Comparison of ENCODE assay signal across 15 cellular contexts in genomic region chr6:69162811-69163210, GRCh38.
"Had no signal": no experiment of that assay in that cellular context is flagged by ENCODE, and none has a peak within 500 bp of the region (broad histone marks: within the 10 kb centered on the region; RNA-seq: fewer than 3 reads in every experiment).

No MANE protein-coding gene starts in this region.

- H3K27ac ChIP-seq: esophagus muscularis mucosa, left lung, psoas muscle, upper lobe of left lung had no signal

- H3K27ac Mint-ChIP-seq: activated naive CD4-positive, alpha-beta T cell treated with anti-CD3 and anti-CD28 coated beads, Interleukin-2, amount 10 ng/mL, durations not matched to agents 7 days and 5 days; nephron; stimulated activated naive CD8-positive, alpha-beta T cell treated with anti-CD3 and anti-CD28 coated beads, Interleukin-15, Interleukin-2, amounts not matched to agents 100 ng/mL and 50 ng/mL, for 24 hours; T-helper 1 cell treated with Interleukin-12 subunit alpha and Interleukin-12 subunit beta and Interleukin-4 antibody, amounts not matched to agents 30 μg/mL and 1 μg/mL, for 36 hours had no signal

- H3K36me3 ChIP-seq: esophagus muscularis mucosa, left lung, upper lobe of left lung had no signal

- H3K27me3 Mint-ChIP-seq: activated naive CD4-positive, alpha-beta T cell treated with anti-CD3 and anti-CD28 coated beads, Interleukin-2, amount 10 ng/mL, durations not matched to agents 7 days and 5 days; brain; stimulated activated naive CD8-positive, alpha-beta T cell treated with anti-CD3 and anti-CD28 coated beads, Interleukin-15, Interleukin-2, amounts not matched to agents 100 ng/mL and 50 ng/mL, for 24 hours had no signal

- H3K9me3 Mint-ChIP-seq: activated naive CD4-positive, alpha-beta T cell treated with anti-CD3 and anti-CD28 coated beads, Interleukin-2, amount 10 ng/mL, durations not matched to agents 7 days and 5 days; brain; nephron; T-helper 1 cell treated with Interleukin-12 subunit alpha and Interleukin-12 subunit beta and Interleukin-4 antibody, amounts not matched to agents 30 μg/mL and 1 μg/mL, for 36 hours had no signal

- H3K4me3 ChIP-seq: esophagus muscularis mucosa, left lung, psoas muscle, upper lobe of left lung had no signal

- H3K4me3 Mint-ChIP-seq: activated naive CD4-positive, alpha-beta T cell treated with anti-CD3 and anti-CD28 coated beads, Interleukin-2, amount 10 ng/mL, durations not matched to agents 7 days and 5 days; brain; nephron; stimulated activated naive CD8-positive, alpha-beta T cell treated with anti-CD3 and anti-CD28 coated beads, Interleukin-15, Interleukin-2, amounts not matched to agents 100 ng/mL and 50 ng/mL, for 24 hours; T-helper 1 cell treated with Interleukin-12 subunit alpha and Interleukin-12 subunit beta and Interleukin-4 antibody, amounts not matched to agents 30 μg/mL and 1 μg/mL, for 36 hours had no signal

- H3K27me3 ChIP-seq: esophagus muscularis mucosa, left lung, upper lobe of left lung had no signal

- H3K9me3 ChIP-seq: esophagus muscularis mucosa, left lung, psoas muscle, upper lobe of left lung had no signal

- DNase-seq: activated CD4-positive, alpha-beta T cell treated with anti-CD3 and anti-CD28 coated beads for 48 hours; activated CD8-positive, alpha-beta memory T cell treated with anti-CD3 and anti-CD28 coated beads for 24 hours; activated naive CD4-positive, alpha-beta T cell treated with anti-CD3 and anti-CD28 coated beads, Interleukin-2, amount 10 ng/mL, durations not matched to agents 7 days and 5 days; foreskin melanocyte; islet precursor cell; left lung; mesenchymal stem cell; psoas muscle; stimulated activated CD4-positive, alpha-beta T cell treated with anti-CD3 and anti-CD28 coated beads, Interleukin-4, amount 100 ng/mL, for 1 hour; upper lobe of left lung had no signal

- H3K36me3 Mint-ChIP-seq: activated naive CD4-positive, alpha-beta T cell treated with anti-CD3 and anti-CD28 coated beads, Interleukin-2, amount 10 ng/mL, durations not matched to agents 7 days and 5 days; brain had no signal

- H3K4me1 ChIP-seq: esophagus muscularis mucosa, left lung, psoas muscle, upper lobe of left lung had no signal

- H3K4me1 Mint-ChIP-seq: activated naive CD4-positive, alpha-beta T cell treated with anti-CD3 and anti-CD28 coated beads, Interleukin-2, amount 10 ng/mL, durations not matched to agents 7 days and 5 days; nephron had no signal
